19 cellular contexts compared by ENCODE assay signal in genomic region chr2:32852821-32853220, GRCh38.
"Had no signal": no experiment of that assay in that cellular context is flagged by ENCODE, and none has a peak within 500 bp of the region (broad histone marks: within the 10 kb centered on the region; RNA-seq: fewer than 3 reads in every experiment).

No MANE protein-coding gene starts in this region.

- H3K4me3 ChIP-seq: ascending aorta, breast epithelium, coronary artery, heart right ventricle, lung, tibial nerve, uterus had no signal

- H3K27me3 ChIP-seq: ascending aorta, breast epithelium, heart right ventricle, tibial nerve, uterus had no signal

- H3K27me3 Mint-ChIP-seq: activated B cell treated with CpG ODN at 0.5 μM for 24 hours; activated naive CD4-positive, alpha-beta T cell treated with anti-CD3 and anti-CD28 coated beads, Interleukin-2, amount 10 ng/mL, durations not matched to agents 7 days and 5 days had no signal

- H3K36me3 ChIP-seq: ascending aorta, breast epithelium, heart right ventricle, tibial nerve, uterus had no signal

- H3K27ac Mint-ChIP-seq: activated B cell treated with CpG ODN at 0.5 μM for 24 hours; activated CD8-positive, alpha-beta T cell treated with anti-CD3 and anti-CD28 coated beads for 36 hours; activated naive CD4-positive, alpha-beta T cell treated with anti-CD3 and anti-CD28 coated beads, Interleukin-2, amount 10 ng/mL, durations not matched to agents 7 days and 5 days; activated naive CD8-positive, alpha-beta T cell treated with anti-CD3 and anti-CD28 coated beads, Interleukin-2, amount 50 U/mL, for 24 hours; activated T-cell treated with anti-CD3 and anti-CD28 coated beads, Interleukin-2, amount 50 U/mL, for 24 hours had no signal

- DNase-seq: activated B cell treated with CpG ODN at 0.5 μM for 24 hours; activated CD4-positive, alpha-beta T cell treated with anti-CD3 and anti-CD28 coated beads for 48 hours; activated CD8-positive, alpha-beta T cell treated with anti-CD3 and anti-CD28 coated beads for 36 hours; activated naive CD4-positive, alpha-beta T cell treated with anti-CD3 and anti-CD28 coated beads, Interleukin-2, amount 10 ng/mL, durations not matched to agents 7 days and 5 days; activated naive CD8-positive, alpha-beta T cell treated with anti-CD3 and anti-CD28 coated beads, Interleukin-2, amount 50 U/mL, for 24 hours; activated T-cell treated with anti-CD3 and anti-CD28 coated beads, Interleukin-2, amount 50 U/mL, for 24 hours; heart right ventricle; left cardiac atrium; midbrain; stimulated activated naive CD8-positive, alpha-beta T cell treated with anti-CD3 and anti-CD28 coated beads, Interleukin-15, Interleukin-2, amounts not matched to agents 100 U/mL and 50 U/mL, for 24 hours; substantia nigra; T-helper 1 cell; T-helper 9 cell; uterus had no signal

- H3K4me1 ChIP-seq: ascending aorta, breast epithelium, heart right ventricle had no signal

- H3K9me3 ChIP-seq: ascending aorta, breast epithelium, heart right ventricle, tibial nerve, uterus had no signal

- H3K4me1 Mint-ChIP-seq: activated B cell treated with CpG ODN at 0.5 μM for 24 hours; activated naive CD4-positive, alpha-beta T cell treated with anti-CD3 and anti-CD28 coated beads, Interleukin-2, amount 10 ng/mL, durations not matched to agents 7 days and 5 days; activated naive CD8-positive, alpha-beta T cell treated with anti-CD3 and anti-CD28 coated beads, Interleukin-2, amount 50 U/mL, for 24 hours had no signal

- H3K27ac ChIP-seq: ascending aorta, coronary artery, heart right ventricle, tibial nerve, uterus had no signal

- H3K4me3 Mint-ChIP-seq: activated B cell treated with CpG ODN at 0.5 μM for 24 hours; activated CD8-positive, alpha-beta T cell treated with anti-CD3 and anti-CD28 coated beads for 36 hours; activated naive CD4-positive, alpha-beta T cell treated with anti-CD3 and anti-CD28 coated beads, Interleukin-2, amount 10 ng/mL, durations not matched to agents 7 days and 5 days; activated naive CD8-positive, alpha-beta T cell treated with anti-CD3 and anti-CD28 coated beads, Interleukin-2, amount 50 U/mL, for 24 hours; activated T-cell treated with anti-CD3 and anti-CD28 coated beads, Interleukin-2, amount 50 U/mL, for 24 hours had no signal

- H3K36me3 Mint-ChIP-seq: activated naive CD4-positive, alpha-beta T cell treated with anti-CD3 and anti-CD28 coated beads, Interleukin-2, amount 10 ng/mL, durations not matched to agents 7 days and 5 days had no signal

- ATAC-seq: activated CD8-positive, alpha-beta T cell treated with anti-CD3 and anti-CD28 coated beads for 36 hours; activated naive CD8-positive, alpha-beta T cell treated with anti-CD3 and anti-CD28 coated beads, Interleukin-2, amount 50 U/mL, for 24 hours; heart right ventricle; left cardiac atrium; stimulated activated naive CD8-positive, alpha-beta T cell treated with anti-CD3 and anti-CD28 coated beads, Interleukin-15, Interleukin-2, amounts not matched to agents 100 U/mL and 50 U/mL, for 24 hours had no signal

- H3K9me3 Mint-ChIP-seq: activated B cell treated with CpG ODN at 0.5 μM for 24 hours; activated CD8-positive, alpha-beta T cell treated with anti-CD3 and anti-CD28 coated beads for 36 hours; activated naive CD4-positive, alpha-beta T cell treated with anti-CD3 and anti-CD28 coated beads, Interleukin-2, amount 10 ng/mL, durations not matched to agents 7 days and 5 days; activated naive CD8-positive, alpha-beta T cell treated with anti-CD3 and anti-CD28 coated beads, Interleukin-2, amount 50 U/mL, for 24 hours; activated T-cell treated with anti-CD3 and anti-CD28 coated beads, Interleukin-2, amount 50 U/mL, for 24 hours had no signal
